In genomic region chr2:177263451-177264208, GRCh38 we compare ENCODE assay signal across 1 cellular context.
TF ChIP-seq lines count a peak whose summit lies in the region.

No MANE protein-coding gene starts in this region.

TF ChIP-seq in K562, 482 proteins besides CTCF, POLR2A, EP300 and RAD21 (continued from another document and continues in another):
- TF ChIP-seq, protein P1, sequence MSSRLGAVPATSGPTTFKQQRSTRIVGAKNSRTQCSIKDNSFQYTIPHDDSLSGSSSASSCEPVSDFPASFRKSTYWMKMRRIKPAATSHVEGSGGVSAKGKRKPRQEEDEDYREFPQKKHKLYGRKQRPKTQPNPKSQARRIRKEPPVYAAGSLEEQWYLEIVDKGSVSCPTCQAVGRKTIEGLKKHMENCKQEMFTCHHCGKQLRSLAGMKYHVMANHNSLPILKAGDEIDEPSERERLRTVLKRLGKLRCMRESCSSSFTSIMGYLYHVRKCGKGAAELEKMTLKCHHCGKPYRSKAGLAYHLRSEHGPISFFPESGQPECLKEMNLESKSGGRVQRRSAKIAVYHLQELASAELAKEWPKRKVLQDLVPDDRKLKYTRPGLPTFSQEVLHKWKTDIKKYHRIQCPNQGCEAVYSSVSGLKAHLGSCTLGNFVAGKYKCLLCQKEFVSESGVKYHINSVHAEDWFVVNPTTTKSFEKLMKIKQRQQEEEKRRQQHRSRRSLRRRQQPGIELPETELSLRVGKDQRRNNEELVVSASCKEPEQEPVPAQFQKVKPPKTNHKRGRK (tag; IDR thresholded peaks at IDR 0.05), result no peak; the same call in 1 of the 2 replicates
- TF ChIP-seq ZSCAN32 (CRISPR knock-in tag; IDR thresholded peaks at IDR 0.05) (peak; percentile 80; the same call in 1 of the 2 replicates), SP1 (CRISPR knock-in tag; IDR thresholded peaks at IDR 0.05) (peak; percentile 97), TARDBP (IDR thresholded peaks at IDR 0.05) (peak; percentile 49; the same call in 1 of the 2 replicates), EZH2 (IDR thresholded peaks at IDR 0.05; ENCODE audit: borderline replicate concordance, low read depth, low read length) (no peak), ZNF561 (CRISPR knock-in tag; conservative IDR thresholded peaks at IDR 0.05) (no peak), NUFIP1 (IDR thresholded peaks at IDR 0.05; ENCODE audit: partially characterized antibody) (no peak), ZBTB2 (IDR thresholded peaks at IDR 0.05) (peak; percentile 75), NBN (IDR thresholded peaks at IDR 0.05; ENCODE audit: low read depth) (peak; percentile 94), MBD2 (IDR thresholded peaks at IDR 0.05; ENCODE audit: borderline replicate concordance, low read depth) (peak; percentile 55; the same call in 1 of the 2 replicates), SIN3B (IDR thresholded peaks at IDR 0.05; ENCODE audit: low read depth) (peak; percentile 53; the same call in 1 of the 2 replicates), ZC3H8 (IDR thresholded peaks at IDR 0.05) (peak; percentile 91; the same call in 1 of the 2 replicates), TSC22D4 (tag; IDR thresholded peaks at IDR 0.05) (no peak), ZNF3 (CRISPR knock-in tag; IDR thresholded peaks at IDR 0.05) (no peak), ZNF197 (CRISPR knock-in tag; IDR thresholded peaks at IDR 0.05; ENCODE audit: low read depth) (no peak), HSF4 (CRISPR knock-in tag; IDR thresholded peaks at IDR 0.05; ENCODE audit: borderline replicate concordance) (no peak), MTA1 (IDR thresholded peaks at IDR 0.05; ENCODE audit: borderline replicate concordance) (peak; percentile 56; the same call in 1 of the 2 replicates), CCAR2 (IDR thresholded peaks at IDR 0.05; ENCODE audit: low read depth, low read length) (no peak), MAZ (CRISPR knock-in tag; conservative IDR thresholded peaks at IDR 0.05 in 1 of 2, IDR thresholded peaks at IDR 0.05 in 1 of 2) (peak; percentile 77 to 95), MEIS2 (IDR thresholded peaks at IDR 0.05; ENCODE audit: partially characterized antibody) (peak; percentile 86), FIP1L1 (IDR thresholded peaks at IDR 0.05; ENCODE audit: low read depth, low read length, poor library complexity, severe bottlenecking) (peak; percentile 99), CHD1 (IDR thresholded peaks at IDR 0.05; ENCODE audit: low read length) (peak; percentile 96), ZNF23 (CRISPR knock-in tag; IDR thresholded peaks at IDR 0.05) (no peak), SIRT6 (IDR thresholded peaks at IDR 0.05; ENCODE audit: low read depth, low read length) (no peak), NFRKB (IDR thresholded peaks at IDR 0.05; ENCODE audit: low read depth) (peak; percentile 59; the same call in 1 of the 2 replicates), HDAC6 (IDR thresholded peaks at IDR 0.05; ENCODE audit: low read depth, low read length) (no peak), HMG20A (CRISPR knock-in tag; conservative IDR thresholded peaks at IDR 0.05) (no peak), PATZ1 (CRISPR knock-in tag; IDR thresholded peaks at IDR 0.05; ENCODE audit: borderline replicate concordance) (no peak; the same call in 1 of the 2 replicates), ERF (CRISPR knock-in tag; IDR thresholded peaks at IDR 0.05) (peak; percentile 84; the same call in 1 of the 2 replicates), RBM25 (IDR thresholded peaks at IDR 0.05; ENCODE audit: low read depth, low read length, severe bottlenecking) (peak; percentile 31), MED1 (CRISPR knock-in tag; IDR thresholded peaks at IDR 0.05; ENCODE audit: borderline replicate concordance) (no peak), TCF3 (CRISPR knock-in tag; IDR thresholded peaks at IDR 0.05) (peak; percentile 57), NELFE (IDR thresholded peaks at IDR 0.05; ENCODE audit: insufficient read depth, insufficient read length) (no peak), ETV1 (tag; conservative IDR thresholded peaks at IDR 0.05; ENCODE audit: low read depth) (peak; percentile 95), KLF1 (tag; IDR thresholded peaks at IDR 0.05) (peak; percentile 31; the same call in 1 of the 2 replicates), PURB (CRISPR knock-in tag; IDR thresholded peaks at IDR 0.05; ENCODE audit: low read depth) (no peak), ZFP30 (CRISPR knock-in tag; IDR thresholded peaks at IDR 0.05; ENCODE audit: borderline replicate concordance) (no peak), MAFF (IDR thresholded peaks at IDR 0.05; ENCODE audit: low read length) (no peak), XRCC4 (IDR thresholded peaks at IDR 0.05; ENCODE audit: extremely low read depth, insufficient read depth, insufficient read length) (no peak)
- TF ChIP-seq, protein P2, sequence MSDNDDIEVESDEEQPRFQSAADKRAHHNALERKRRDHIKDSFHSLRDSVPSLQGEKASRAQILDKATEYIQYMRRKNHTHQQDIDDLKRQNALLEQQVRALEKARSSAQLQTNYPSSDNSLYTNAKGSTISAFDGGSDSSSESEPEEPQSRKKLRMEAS (CRISPR knock-in tag; IDR thresholded peaks at IDR 0.05), result peak; percentile 96
- TF ChIP-seq, protein P3, sequence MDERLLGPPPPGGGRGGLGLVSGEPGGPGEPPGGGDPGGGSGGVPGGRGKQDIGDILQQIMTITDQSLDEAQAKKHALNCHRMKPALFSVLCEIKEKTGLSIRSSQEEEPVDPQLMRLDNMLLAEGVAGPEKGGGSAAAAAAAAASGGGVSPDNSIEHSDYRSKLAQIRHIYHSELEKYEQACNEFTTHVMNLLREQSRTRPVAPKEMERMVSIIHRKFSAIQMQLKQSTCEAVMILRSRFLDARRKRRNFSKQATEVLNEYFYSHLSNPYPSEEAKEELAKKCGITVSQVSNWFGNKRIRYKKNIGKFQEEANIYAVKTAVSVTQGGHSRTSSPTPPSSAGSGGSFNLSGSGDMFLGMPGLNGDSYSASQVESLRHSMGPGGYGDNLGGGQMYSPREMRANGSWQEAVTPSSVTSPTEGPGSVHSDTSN (CRISPR knock-in tag; IDR thresholded peaks at IDR 0.05; ENCODE audit: low read depth), result no peak
- TF ChIP-seq, protein P3 (tag; conservative IDR thresholded peaks at IDR 0.05; ENCODE audit: low read depth), result peak; percentile 66
- TF ChIP-seq, protein P4, sequence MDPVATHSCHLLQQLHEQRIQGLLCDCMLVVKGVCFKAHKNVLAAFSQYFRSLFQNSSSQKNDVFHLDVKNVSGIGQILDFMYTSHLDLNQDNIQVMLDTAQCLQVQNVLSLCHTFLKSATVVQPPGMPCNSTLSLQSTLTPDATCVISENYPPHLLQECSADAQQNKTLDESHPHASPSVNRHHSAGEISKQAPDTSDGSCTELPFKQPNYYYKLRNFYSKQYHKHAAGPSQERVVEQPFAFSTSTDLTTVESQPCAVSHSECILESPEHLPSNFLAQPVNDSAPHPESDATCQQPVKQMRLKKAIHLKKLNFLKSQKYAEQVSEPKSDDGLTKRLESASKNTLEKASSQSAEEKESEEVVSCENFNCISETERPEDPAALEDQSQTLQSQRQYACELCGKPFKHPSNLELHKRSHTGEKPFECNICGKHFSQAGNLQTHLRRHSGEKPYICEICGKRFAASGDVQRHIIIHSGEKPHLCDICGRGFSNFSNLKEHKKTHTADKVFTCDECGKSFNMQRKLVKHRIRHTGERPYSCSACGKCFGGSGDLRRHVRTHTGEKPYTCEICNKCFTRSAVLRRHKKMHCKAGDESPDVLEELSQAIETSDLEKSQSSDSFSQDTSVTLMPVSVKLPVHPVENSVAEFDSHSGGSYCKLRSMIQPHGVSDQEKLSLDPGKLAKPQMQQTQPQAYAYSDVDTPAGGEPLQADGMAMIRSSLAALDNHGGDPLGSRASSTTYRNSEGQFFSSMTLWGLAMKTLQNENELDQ (CRISPR knock-in tag; IDR thresholded peaks at IDR 0.05; ENCODE audit: borderline replicate concordance), result peak; percentile 97
- TF ChIP-seq, protein P5, sequence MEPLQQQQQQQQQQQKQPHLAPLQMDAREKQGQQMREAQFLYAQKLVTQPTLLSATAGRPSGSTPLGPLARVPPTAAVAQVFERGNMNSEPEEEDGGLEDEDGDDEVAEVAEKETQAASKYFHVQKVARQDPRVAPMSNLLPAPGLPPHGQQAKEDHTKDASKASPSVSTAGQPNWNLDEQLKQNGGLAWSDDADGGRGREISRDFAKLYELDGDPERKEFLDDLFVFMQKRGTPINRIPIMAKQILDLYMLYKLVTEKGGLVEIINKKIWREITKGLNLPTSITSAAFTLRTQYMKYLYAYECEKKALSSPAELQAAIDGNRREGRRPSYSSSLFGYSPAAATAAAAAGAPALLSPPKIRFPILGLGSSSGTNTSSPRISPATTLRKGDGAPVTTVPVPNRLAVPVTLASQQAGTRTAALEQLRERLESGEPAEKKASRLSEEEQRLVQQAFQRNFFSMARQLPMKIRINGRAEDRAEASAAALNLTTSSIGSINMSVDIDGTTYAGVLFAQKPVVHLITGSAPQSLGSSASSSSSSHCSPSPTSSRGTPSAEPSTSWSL (CRISPR knock-in tag; IDR thresholded peaks at IDR 0.05; ENCODE audit: borderline replicate concordance), result no peak
- TF ChIP-seq, protein P6, sequence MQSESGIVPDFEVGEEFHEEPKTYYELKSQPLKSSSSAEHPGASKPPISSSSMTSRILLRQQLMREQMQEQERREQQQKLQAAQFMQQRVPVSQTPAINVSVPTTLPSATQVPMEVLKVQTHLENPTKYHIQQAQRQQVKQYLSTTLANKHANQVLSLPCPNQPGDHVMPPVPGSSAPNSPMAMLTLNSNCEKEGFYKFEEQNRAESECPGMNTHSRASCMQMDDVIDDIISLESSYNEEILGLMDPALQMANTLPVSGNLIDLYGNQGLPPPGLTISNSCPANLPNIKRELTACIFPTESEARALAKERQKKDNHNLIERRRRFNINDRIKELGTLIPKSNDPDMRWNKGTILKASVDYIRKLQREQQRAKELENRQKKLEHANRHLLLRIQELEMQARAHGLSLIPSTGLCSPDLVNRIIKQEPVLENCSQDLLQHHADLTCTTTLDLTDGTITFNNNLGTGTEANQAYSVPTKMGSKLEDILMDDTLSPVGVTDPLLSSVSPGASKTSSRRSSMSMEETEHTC (IDR thresholded peaks at IDR 0.05), result no peak
- TF ChIP-seq, protein P7, sequence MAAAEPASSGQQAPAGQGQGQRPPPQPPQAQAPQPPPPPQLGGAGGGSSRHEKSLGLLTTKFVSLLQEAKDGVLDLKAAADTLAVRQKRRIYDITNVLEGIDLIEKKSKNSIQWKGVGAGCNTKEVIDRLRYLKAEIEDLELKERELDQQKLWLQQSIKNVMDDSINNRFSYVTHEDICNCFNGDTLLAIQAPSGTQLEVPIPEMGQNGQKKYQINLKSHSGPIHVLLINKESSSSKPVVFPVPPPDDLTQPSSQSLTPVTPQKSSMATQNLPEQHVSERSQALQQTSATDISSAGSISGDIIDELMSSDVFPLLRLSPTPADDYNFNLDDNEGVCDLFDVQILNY (CRISPR knock-in tag; IDR thresholded peaks at IDR 0.05), result peak; percentile 87
- TF ChIP-seq, protein P8, sequence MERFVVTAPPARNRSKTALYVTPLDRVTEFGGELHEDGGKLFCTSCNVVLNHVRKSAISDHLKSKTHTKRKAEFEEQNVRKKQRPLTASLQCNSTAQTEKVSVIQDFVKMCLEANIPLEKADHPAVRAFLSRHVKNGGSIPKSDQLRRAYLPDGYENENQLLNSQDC (CRISPR knock-in tag; IDR thresholded peaks at IDR 0.05), result peak; percentile 81; the same call in 1 of the 2 replicates
- TF ChIP-seq, protein P9, sequence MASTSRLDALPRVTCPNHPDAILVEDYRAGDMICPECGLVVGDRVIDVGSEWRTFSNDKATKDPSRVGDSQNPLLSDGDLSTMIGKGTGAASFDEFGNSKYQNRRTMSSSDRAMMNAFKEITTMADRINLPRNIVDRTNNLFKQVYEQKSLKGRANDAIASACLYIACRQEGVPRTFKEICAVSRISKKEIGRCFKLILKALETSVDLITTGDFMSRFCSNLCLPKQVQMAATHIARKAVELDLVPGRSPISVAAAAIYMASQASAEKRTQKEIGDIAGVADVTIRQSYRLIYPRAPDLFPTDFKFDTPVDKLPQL (IDR thresholded peaks at IDR 0.05; ENCODE audit: extremely low read depth, insufficient read length), result no peak
- TF ChIP-seq, protein P10, sequence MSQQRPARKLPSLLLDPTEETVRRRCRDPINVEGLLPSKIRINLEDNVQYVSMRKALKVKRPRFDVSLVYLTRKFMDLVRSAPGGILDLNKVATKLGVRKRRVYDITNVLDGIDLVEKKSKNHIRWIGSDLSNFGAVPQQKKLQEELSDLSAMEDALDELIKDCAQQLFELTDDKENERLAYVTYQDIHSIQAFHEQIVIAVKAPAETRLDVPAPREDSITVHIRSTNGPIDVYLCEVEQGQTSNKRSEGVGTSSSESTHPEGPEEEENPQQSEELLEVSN (IDR thresholded peaks at IDR 0.05; ENCODE audit: borderline replicate concordance in 1 of 2, extremely low read depth in 1 of 2, insufficient read depth in 1 of 2, insufficient read length in 1 of 2, low read depth in 1 of 2, low read length in 1 of 2, poor library complexity in 1 of 2, severe bottlenecking in 1 of 2), result peak; percentile 86
